In genomic region chr17:44899074-44899782, GRCh38 we compare ENCODE assay signal across 8 cellular contexts. TPM values are rescaled to one million over a fixed set of nuclear protein-coding genes. Genes with fewer than 3 reads are reported as not detected.
DNase-seq lines count a peak whose midpoint lies in the region; ATAC-seq and TF ChIP-seq lines count a peak whose summit lies in the region.

Gene EFTUD2, minus strand, starts transcription at chr17:44899445. Its CDS starts 4,924 bp downstream, at chr17:44894521.

- H3K27ac ChIP-seq in fibroblast of lung (ENCODE audit: insufficient read depth, low read length) = peak within 1 kb of the TSS; percentile 99
- H3K27ac ChIP-seq in naive thymus-derived CD4-positive, alpha-beta T cell (ENCODE audit: low read depth, low read length) = peak within 1 kb of the TSS; percentile 96

- peaks cover 0 to 5% (median 0%) of the 10 kb centered on the region in 11 donors for H3K9me3 Mint-ChIP-seq in naive thymus-derived CD4-positive, alpha-beta T cell
- H3K9me3 Mint-ChIP-seq in stimulated activated naive B cell treated with anti-CD40 and anti-IgM and Interleukin-4, amounts not matched to agents 10 μg/mL and 1 μg/mL and 100 μg/mL, for 72 hours = no peaks in the 10 kb centered on the region

- peaks cover 17% of the 10 kb centered on the region for H3K4me1 ChIP-seq in fibroblast of lung (ENCODE audit: control insufficient read depth, extremely low read depth, insufficient read depth, low read length)
- peaks cover 6 to 10% of the 10 kb centered on the region in 2 donors for H3K4me1 ChIP-seq in naive thymus-derived CD4-positive, alpha-beta T cell (ENCODE audit: control insufficient read depth in 2 of 2, insufficient read depth in 2 of 2, low read length in 2 of 2)

- peak; percentile 61 for ATAC-seq in GM21825 (IDR thresholded peaks at IDR 0.05; ENCODE audit: unreplicated experiment)
- ATAC-seq in naive thymus-derived CD4-positive, alpha-beta T cell = peak; percentile 94
- peak; percentile 89 to 94 for ATAC-seq in stimulated activated naive B cell treated with anti-CD40 and anti-IgM and Interleukin-4, amounts not matched to agents 10 μg/mL and 1 μg/mL and 100 μg/mL, for 72 hours (replicated peaks)

- H3K36me3 ChIP-seq in fibroblast of lung (ENCODE audit: control insufficient read depth, insufficient read depth, low read length) = no peaks in the 10 kb centered on the region
- H3K36me3 ChIP-seq in naive thymus-derived CD4-positive, alpha-beta T cell (ENCODE audit: control insufficient read depth in 2 of 3, insufficient read depth in 3 of 3, low read length in 3 of 3) = peaks cover 0 to 7% (median 0%) of the 10 kb centered on the region in 3 experiments

- DNase-seq in DMS153 (lab: John Stamatoyannopoulos, UW) = peak; percentile 74
- DNase-seq in LNCaP clone FGC (ENCODE audit: low read depth) = peak; percentile 55
- peak; percentile 93 for DNase-seq in RPMI8226
- DNase-seq in activated T-helper 1 cell treated with anti-CD3 and anti-CD28 coated beads, Interleukin-2, amount 50 U/mL, for 16 hours (ENCODE audit: low read depth in 1 of 2, low spot score in 1 of 2) = peak; percentile 85 to 86
- peak; percentile 85 to 93 for DNase-seq in fibroblast of lung (ENCODE audit: low read depth in 2 of 2)
- DNase-seq in naive thymus-derived CD4-positive, alpha-beta T cell = peak; percentile 91 to 99 (median 96)
- DNase-seq in stimulated activated naive B cell treated with anti-CD40 and anti-IgM and Interleukin-4, amounts not matched to agents 10 μg/mL and 1 μg/mL and 100 μg/mL, for 72 hours = peak; percentile 90

- H3K27me3 ChIP-seq in fibroblast of lung (ENCODE audit: control insufficient read depth, insufficient read depth, low read length) = no peaks in the 10 kb centered on the region
- no peaks in the 10 kb centered on the region for H3K27me3 ChIP-seq in naive thymus-derived CD4-positive, alpha-beta T cell (ENCODE audit: control insufficient read depth in 2 of 2, insufficient read depth in 2 of 2, low read length in 2 of 2)

- no peaks in the 10 kb centered on the region for H3K9me3 ChIP-seq in fibroblast of lung (ENCODE audit: control insufficient read depth, insufficient read depth, low read depth, low read length)
- no peaks in the 10 kb centered on the region for H3K9me3 ChIP-seq in naive thymus-derived CD4-positive, alpha-beta T cell (ENCODE audit: control insufficient read depth in 2 of 3, low read length in 3 of 3)

- H3K27ac Mint-ChIP-seq in naive thymus-derived CD4-positive, alpha-beta T cell = peak within 1 kb of the TSS; percentile 99 to 100 (median 99)
- H3K27ac Mint-ChIP-seq in stimulated activated naive B cell treated with anti-CD40 and anti-IgM and Interleukin-4, amounts not matched to agents 10 μg/mL and 1 μg/mL and 100 μg/mL, for 72 hours = peak within 1 kb of the TSS; percentile 100

- H3K4me1 Mint-ChIP-seq in naive thymus-derived CD4-positive, alpha-beta T cell = peaks cover 26 to 41% (median 35%) of the 10 kb centered on the region in 7 donors
- H3K4me1 Mint-ChIP-seq in stimulated activated naive B cell treated with anti-CD40 and anti-IgM and Interleukin-4, amounts not matched to agents 10 μg/mL and 1 μg/mL and 100 μg/mL, for 72 hours = peaks cover 15 to 33% of the 10 kb centered on the region in 2 donors

- peaks cover 33% of the 10 kb centered on the region for H3K79me2 ChIP-seq in fibroblast of lung (ENCODE audit: control insufficient read depth, insufficient read depth, low read length)

- H2AFZ ChIP-seq in fibroblast of lung (ENCODE audit: low read length) = peak within 1 kb of the TSS; percentile 50

- H3K9ac ChIP-seq in fibroblast of lung (ENCODE audit: insufficient read depth, low read length) = peak within 1 kb of the TSS; percentile 99

- intact Hi-C loops in naive thymus-derived CD4-positive, alpha-beta T cell (cut with micrococcal nuclease) = loop anchor here (1.0 to 10.0 kb wide), 11 partner anchors 48 to 512 kb away; partner anchors contain the start of genes DBF4B (in 2 of the 2), KIF18B (in 2 of the 2), ACBD4 (in 1 of the 2) and C1QL1 (in 1 of the 2)

- peaks cover 0 to 23% (median 0%) of the 10 kb centered on the region in 5 donors for H3K27me3 Mint-ChIP-seq in naive thymus-derived CD4-positive, alpha-beta T cell
- H3K27me3 Mint-ChIP-seq in stimulated activated naive B cell treated with anti-CD40 and anti-IgM and Interleukin-4, amounts not matched to agents 10 μg/mL and 1 μg/mL and 100 μg/mL, for 72 hours = peaks cover 0 to 16% of the 10 kb centered on the region in 2 donors

- H4K20me1 ChIP-seq in fibroblast of lung (ENCODE audit: control insufficient read depth, extremely low read depth, insufficient read depth, low read length) = no peaks in the 10 kb centered on the region

- POLR2A ChIA-PET in naive thymus-derived CD4-positive, alpha-beta T cell (lab: Charles Lee) = interaction anchor here (0.7 to 3.0 kb wide), 10 partner anchors 10 to 1511 kb away, joined by 3 to 7 read pairs (median 3); partner anchors contain the start of gene NMT1

- H3K4me3 ChIP-seq in LNCaP clone FGC (ENCODE audit: low read depth, low read length) = peak within 1 kb of the TSS; percentile 90
- peak within 1 kb of the TSS; percentile 52 to 99 (median 88) for H3K4me3 ChIP-seq in fibroblast of lung (replicated peaks in 1 of 4; ENCODE audit: control extremely low read depth in 1 of 4, insufficient read depth in 1 of 4, low read depth in 3 of 4, low read length in 4 of 4)
- H3K4me3 ChIP-seq in naive thymus-derived CD4-positive, alpha-beta T cell (ENCODE audit: low read length) = peak within 1 kb of the TSS; percentile 89

- H3K4me3 Mint-ChIP-seq in naive thymus-derived CD4-positive, alpha-beta T cell = peak within 1 kb of the TSS; percentile 84 to 97 (median 96)
- peak within 1 kb of the TSS; percentile 86 to 87 for H3K4me3 Mint-ChIP-seq in stimulated activated naive B cell treated with anti-CD40 and anti-IgM and Interleukin-4, amounts not matched to agents 10 μg/mL and 1 μg/mL and 100 μg/mL, for 72 hours

- peaks cover 4 to 13% (median 11%) of the 10 kb centered on the region in 5 donors for H3K36me3 Mint-ChIP-seq in naive thymus-derived CD4-positive, alpha-beta T cell
- peaks cover 15 to 23% of the 10 kb centered on the region in 2 donors for H3K36me3 Mint-ChIP-seq in stimulated activated naive B cell treated with anti-CD40 and anti-IgM and Interleukin-4, amounts not matched to agents 10 μg/mL and 1 μg/mL and 100 μg/mL, for 72 hours

- TF ChIP-seq CTCF in LNCaP clone FGC (IDR thresholded peaks at IDR 0.05; ENCODE audit: control insufficient read depth, extremely low read depth, insufficient read depth) = no peak
- no peak for TF ChIP-seq CTCF in fibroblast of lung (conservative IDR thresholded peaks at IDR 0.05 in 1 of 2, IDR thresholded peaks at IDR 0.05 in 1 of 2; ENCODE audit: low read depth in 1 of 2, low read length in 2 of 2)

- peak within 1 kb of the TSS; percentile 97 for H3K4me2 ChIP-seq in fibroblast of lung (ENCODE audit: extremely low read depth, insufficient read depth, low read length)

- CTCF ChIA-PET in naive thymus-derived CD4-positive, alpha-beta T cell (lab: Charles Lee) = interaction anchor here (0.6 to 1.5 kb wide), 5 partner anchors 11 to 201 kb away, joined by 3 to 4 read pairs (median 3); no protein-coding TSS in a partner anchor

RNA-seq across cellular contexts. Expression of gene EFTUD2, which starts in this region (rescaled TPM):
- 74.0 and 88.0 TPM in 2 replicates for total RNA-seq in fibroblast of lung
- 154 and 201 TPM in 2 replicates for polyA plus RNA-seq in fibroblast of lung
- 93.9 and 110 TPM in 2 replicates for polyA plus RNA-seq in fibroblast of lung (2012)
- polyA minus RNA-seq in fibroblast of lung (ENCODE audit: low replicate concordance) = 338 and 489 TPM in 2 replicates
- total RNA-seq in naive thymus-derived CD4-positive, alpha-beta T cell = 100 to 1,000 TPM in 4 of 5 experiments, 10 to 100 TPM in 1; 94.3 to 157 (median 120) TPM
- 10 to 100 TPM; 53.1 to 68.2 TPM for polyA plus RNA-seq in naive thymus-derived CD4-positive, alpha-beta T cell

Comparison
In these comparisons a context has a peak if more than half of its experiments do, and no peak if none do; other contexts are left out.
1. Peak in every context shown above with its lines: DNase-seq, ATAC-seq, H3K4me3 ChIP-seq and H3K27ac ChIP-seq.